28 cellular contexts compared by ENCODE assay signal in the genomic region with DNA sequence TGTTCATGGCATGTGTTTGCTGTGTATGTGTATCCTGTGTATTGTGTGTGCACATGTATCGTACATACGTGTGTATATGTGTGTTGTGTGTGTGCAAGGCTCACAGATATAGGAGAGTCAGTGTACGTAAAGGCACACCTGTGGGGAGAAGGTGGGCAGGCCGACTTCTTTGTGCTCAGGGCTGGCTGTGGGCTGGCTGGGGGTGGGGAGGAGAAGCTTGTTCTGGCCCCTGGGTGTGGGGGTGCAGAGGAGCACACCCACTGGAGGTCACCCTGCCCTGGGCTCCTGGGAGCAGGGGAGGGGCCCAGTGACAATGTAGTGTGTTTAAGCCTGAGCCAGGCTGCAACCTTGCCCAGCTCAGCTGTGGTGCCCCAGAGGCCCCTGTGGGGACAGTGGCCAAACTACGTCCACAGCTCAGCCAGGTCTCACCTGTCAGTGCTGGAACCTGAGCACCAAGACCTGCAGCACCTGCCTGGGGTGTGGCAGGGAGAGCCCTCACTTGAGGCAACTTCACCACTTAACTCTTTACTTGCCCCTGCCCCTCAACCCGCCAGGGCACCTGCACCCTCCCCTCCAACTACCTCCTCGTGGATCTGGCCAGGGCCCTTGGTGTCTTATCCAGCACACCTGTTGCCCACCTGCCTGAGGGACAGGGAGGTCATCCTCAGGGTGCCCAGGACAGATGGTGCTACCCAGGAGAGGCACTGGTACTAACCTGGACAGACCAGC. TPM values are rescaled to one million over a fixed set of nuclear protein-coding genes. Genes with fewer than 3 reads are reported as not detected.
DNase-seq lines count a peak whose midpoint lies in the region; ATAC-seq and TF ChIP-seq lines count a peak whose summit lies in the region.
"Had no signal": no experiment of that assay in that cellular context is flagged by ENCODE, and none has a peak within 500 bp of the region (broad histone marks: within the 10 kb centered on the region; RNA-seq: fewer than 3 reads in every experiment).

No MANE protein-coding gene starts in this region.

- H3K9me3 Mint-ChIP-seq in chondrocyte (ENCODE audit: low read depth), result no peaks in the 10 kb centered on the region
- no peaks in the 10 kb centered on the region for H3K9me3 Mint-ChIP-seq in type B pancreatic cell
- H3K9me3 Mint-ChIP-seq: neural crest cell, WTC11 had no signal

- H3K27me3 Mint-ChIP-seq in chondrocyte (ENCODE audit: low read depth) (peaks cover 15% of the 10 kb centered on the region), type B pancreatic cell (peaks cover 10% of the 10 kb centered on the region)

- H3K4me1 Mint-ChIP-seq in chondrocyte (ENCODE audit: low read depth) (peaks cover 4% of the 10 kb centered on the region), type B pancreatic cell (ENCODE audit: unreplicated experiment) (no peaks in the 10 kb centered on the region)

- ATAC-seq in left ventricle myocardium superior (no peak), GM21447 (IDR thresholded peaks at IDR 0.05; ENCODE audit: unreplicated experiment) (no peak), GM18867 (IDR thresholded peaks at IDR 0.05; ENCODE audit: unreplicated experiment) (no peak)
- ATAC-seq: WTC11 had no signal

- intact Hi-C loops in cardiac septum (cut with DNase I), result no loop called here
- intact Hi-C loops in left ventricle myocardium superior (cut with micrococcal nuclease), result no loop called here

- POLR2A ChIA-PET in GM10248 (lab: Yijun Ruan, JAX), result no interaction called here

- TF ChIP-seq CTCF in chondrocyte (IDR thresholded peaks at IDR 0.05) (no peak), type B pancreatic cell (conservative IDR thresholded peaks at IDR 0.05) (no peak), GM10248 (IDR thresholded peaks at IDR 0.05; ENCODE audit: control extremely low read depth, extremely low read depth, low read depth, missing control alignments) (no peak)

- H3K4me3 Mint-ChIP-seq in chondrocyte (ENCODE audit: unreplicated experiment) (no peak overlapping the region), type B pancreatic cell (no peak overlapping the region)
- H3K4me3 Mint-ChIP-seq: neural crest cell, WTC11 had no signal

- DNase-seq in cardiac septum (ENCODE audit: low spot score) (peak; percentile 74), left ventricle myocardium superior (no peak), chondrocyte (ENCODE audit: low spot score) (peak; percentile 69), mesenteric fat pad (ENCODE audit: low spot score) (peak; percentile 84), type B pancreatic cell (ENCODE audit: extremely low spot score, unreplicated experiment) (peak; percentile 62), GM10248 (ENCODE audit: extremely low spot score) (no peak)
- DNase-seq: ACHN; activated CD4-positive, alpha-beta T cell treated with anti-CD3 and anti-CD28 coated beads, Interleukin-2, amount 50 U/mL, for 48 hours; activated gamma-delta T cell treated with Interleukin-2 at 50 U/mL for 16 hours; activated T-cell treated with anti-CD3 and anti-CD28 coated beads for 4 hours; brain microvascular endothelial cell; cortex of kidney; esophagus squamous epithelium; GDM1; hypothalamus; Kasumi-1; NCI-H1048; NCI-H1930; small intestine; stimulated activated CD4-positive, alpha-beta T cell treated with anti-CD3 and anti-CD28 coated beads, Interleukin-2, amount 100 ng/mL, for 24 hours; T-helper 9 cell had no signal

- H3K36me3 Mint-ChIP-seq in chondrocyte (ENCODE audit: low read depth), result no peaks in the 10 kb centered on the region
- no peaks in the 10 kb centered on the region for H3K36me3 Mint-ChIP-seq in type B pancreatic cell
- H3K36me3 Mint-ChIP-seq: WTC11 had no signal

- CTCF ChIA-PET in GM10248 (lab: Yijun Ruan, JAX), result no interaction called here

- H3K27ac Mint-ChIP-seq in chondrocyte (ENCODE audit: unreplicated experiment) (no peak overlapping the region), type B pancreatic cell (no peak overlapping the region)
- H3K27ac Mint-ChIP-seq: WTC11 had no signal

RNA-seq across cellular contexts. Expression of a gene that starts 2.6 kb away (rescaled TPM):
- total RNA-seq in cardiac septum (505 TPM), left ventricle myocardium superior (463 TPM), chondrocyte (not detected in 3 replicates), mesenteric fat pad (0.48 TPM), type B pancreatic cell (ENCODE audit: low replicate concordance) (not detected in 2 replicates)
- total RNA-seq: esophagus squamous epithelium, frontal cortex, neural crest cell had no signal

RNA-seq across cellular contexts. Expression of a gene that starts 19.9 kb away (rescaled TPM):
- total RNA-seq in cardiac septum (0.57 TPM), left ventricle myocardium superior (0.12 TPM), chondrocyte (not detected in 3 replicates), mesenteric fat pad (not detected), type B pancreatic cell (ENCODE audit: low replicate concordance) (0.12 TPM in 1 of 2 replicates, not detected in the other)
- total RNA-seq: esophagus squamous epithelium, lung, neural crest cell, suprapubic skin, WTC11 had no signal

RNA-seq across cellular contexts. Expression of a gene that starts 51.7 kb away (rescaled TPM):
- total RNA-seq in cardiac septum, result 202 TPM
- 90.5 TPM for total RNA-seq in left ventricle myocardium superior
- total RNA-seq in chondrocyte, result 38.8 to 44.4 TPM (median 40.0 TPM) in 3 replicates
- 58.2 TPM for total RNA-seq in mesenteric fat pad
- 8.1 and 9.0 TPM in 2 replicates for total RNA-seq in type B pancreatic cell (ENCODE audit: low replicate concordance)

Comparison
In these comparisons a context has a peak if more than half of its experiments do, and no peak if none do; other contexts are left out.
1. DNase-seq: peak in cardiac septum (single experiment), chondrocyte (single experiment), mesenteric fat pad (single experiment) and type B pancreatic cell (single experiment); none in left ventricle myocardium superior (single experiment) and GM10248 (single experiment).
2. RNA of a gene that starts 2.6 kb away (total RNA-seq): 505 TPM in cardiac septum (single experiment) and 463 TPM in left ventricle myocardium superior (single experiment); 0.48 TPM in mesenteric fat pad (single experiment), not detected in chondrocyte and not detected in type B pancreatic cell; every median in the first group is over 100 times any median in the second.